28 cellular contexts compared by ENCODE assay signal in the genomic region with DNA sequence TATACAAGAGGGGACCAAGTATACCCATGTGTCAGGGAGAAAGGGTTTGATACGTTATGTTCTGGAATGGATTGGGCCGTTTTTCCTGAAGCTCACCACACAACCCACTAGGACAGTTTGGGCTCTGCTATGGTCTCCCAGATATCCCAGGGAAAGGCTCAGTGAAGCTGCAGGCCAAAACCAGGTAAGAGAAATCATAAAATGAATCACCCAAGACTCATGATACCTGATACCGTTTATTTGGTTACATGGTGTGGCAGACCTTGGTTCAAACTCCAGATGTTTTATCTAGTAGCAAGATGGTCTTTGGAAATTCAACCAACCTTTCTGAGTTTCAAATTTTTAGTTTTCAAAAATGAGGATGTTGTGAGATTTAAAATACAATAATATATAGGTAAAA.
"Had no signal": no experiment of that assay in that cellular context is flagged by ENCODE, and none has a peak within 500 bp of the region (broad histone marks: within the 10 kb centered on the region; RNA-seq: fewer than 3 reads in every experiment).

No MANE protein-coding gene starts in this region.

- H3K4me3 Mint-ChIP-seq: immature natural killer cell; memory B cell; naive thymus-derived CD8-positive, alpha-beta T cell; nephron progenitor cell; neural progenitor cell; stimulated activated naive B cell treated with anti-CD40 and anti-IgM and Interleukin-4, amounts not matched to agents 10 μg/mL and 1 μg/mL and 100 μg/mL, for 72 hours had no signal

- H2AFZ ChIP-seq: neural progenitor cell had no signal

- ATAC-seq: left colon; naive thymus-derived CD8-positive, alpha-beta T cell; right lobe of liver; stimulated activated naive B cell treated with anti-CD40 and anti-IgM and Interleukin-4, amounts not matched to agents 10 μg/mL and 1 μg/mL and 100 μg/mL, for 72 hours; stimulated activated naive CD8-positive, alpha-beta T cell treated with anti-CD3 and anti-CD28 coated beads, Interleukin-15, Interleukin-2, amounts not matched to agents 100 U/mL and 50 U/mL, for 24 hours had no signal

- H3K27ac ChIP-seq: left ventricle myocardium inferior, neural progenitor cell, neutrophil, ovary, right atrium auricular region, right lobe of liver, stomach, testis, thyroid gland, transverse colon, upper lobe of left lung, vagina had no signal

- DNase-seq: hypothalamus; immature natural killer cell; kidney; left colon; left ventricle myocardium inferior; naive thymus-derived CD8-positive, alpha-beta T cell; nephron progenitor cell; occipital lobe; ovary; right lobe of liver; stimulated activated CD4-positive, alpha-beta T cell treated with anti-CD3 and anti-CD28 coated beads, Interleukin-2, amount 100 ng/mL, for 24 hours; stimulated activated CD4-positive, alpha-beta T cell treated with anti-CD3 and anti-CD28 coated beads, Interleukin-4, amount 100 ng/mL, for 1 hour; stimulated activated naive B cell treated with anti-CD40 and anti-IgM and Interleukin-4, amounts not matched to agents 10 μg/mL and 1 μg/mL and 100 μg/mL, for 72 hours; stimulated activated naive CD8-positive, alpha-beta T cell treated with anti-CD3 and anti-CD28 coated beads, Interleukin-15, Interleukin-2, amounts not matched to agents 100 U/mL and 50 U/mL, for 24 hours; stomach; testis; thyroid gland; transverse colon; upper lobe of left lung had no signal

- H3K4me1 ChIP-seq: left ventricle myocardium inferior, neural progenitor cell, right atrium auricular region, right lobe of liver, stomach, testis, transverse colon, upper lobe of left lung, vagina had no signal

- H3K27me3 ChIP-seq: neural progenitor cell, neutrophil, ovary, right atrium auricular region, right lobe of liver, testis, thyroid gland, transverse colon, upper lobe of left lung, vagina had no signal

- H3K36me3 ChIP-seq: left ventricle myocardium inferior, neural progenitor cell, neutrophil, ovary, right atrium auricular region, right lobe of liver, stomach, thyroid gland, transverse colon, upper lobe of left lung, vagina had no signal

- H3K9me3 ChIP-seq: left ventricle myocardium inferior, neutrophil, ovary, right atrium auricular region, right lobe of liver, stomach, testis, thyroid gland, transverse colon, upper lobe of left lung, vagina had no signal

- H3K27ac Mint-ChIP-seq: immature natural killer cell; memory B cell; naive thymus-derived CD8-positive, alpha-beta T cell; neural progenitor cell; progenitor cell of endocrine pancreas; stimulated activated naive B cell treated with anti-CD40 and anti-IgM and Interleukin-4, amounts not matched to agents 10 μg/mL and 1 μg/mL and 100 μg/mL, for 72 hours had no signal

- H3K27me3 Mint-ChIP-seq: progenitor cell of endocrine pancreas had no signal

- H3K9me3 Mint-ChIP-seq: immature natural killer cell; memory B cell; naive thymus-derived CD8-positive, alpha-beta T cell; nephron progenitor cell; neural progenitor cell; stimulated activated naive B cell treated with anti-CD40 and anti-IgM and Interleukin-4, amounts not matched to agents 10 μg/mL and 1 μg/mL and 100 μg/mL, for 72 hours had no signal

- H3K9ac ChIP-seq: neural progenitor cell had no signal

- FAIRE-seq: islet of Langerhans, kidney had no signal

- H3K4me2 ChIP-seq: neural progenitor cell, smooth muscle cell had no signal

- H3K4me3 ChIP-seq: left ventricle myocardium inferior, lung, neural progenitor cell, ovary, right atrium auricular region, right lobe of liver, smooth muscle cell, stomach, testis, thyroid gland, transverse colon, upper lobe of left lung, vagina had no signal

- H3K4me1 Mint-ChIP-seq: immature natural killer cell; memory B cell; naive thymus-derived CD8-positive, alpha-beta T cell; stimulated activated naive B cell treated with anti-CD40 and anti-IgM and Interleukin-4, amounts not matched to agents 10 μg/mL and 1 μg/mL and 100 μg/mL, for 72 hours had no signal

- H3K36me3 Mint-ChIP-seq: immature natural killer cell; memory B cell; naive thymus-derived CD8-positive, alpha-beta T cell; neural progenitor cell; stimulated activated naive B cell treated with anti-CD40 and anti-IgM and Interleukin-4, amounts not matched to agents 10 μg/mL and 1 μg/mL and 100 μg/mL, for 72 hours had no signal
